Comparison of ENCODE assay signal across 16 cellular contexts in genomic region chr3:113143353-113143752, GRCh38.
DNase-seq lines count a peak whose midpoint lies in the region; ATAC-seq and TF ChIP-seq lines count a peak whose summit lies in the region.
"Had no signal": no experiment of that assay in that cellular context is flagged by ENCODE, and none has a peak within 500 bp of the region (broad histone marks: within the 10 kb centered on the region; RNA-seq: fewer than 3 reads in every experiment).

No MANE protein-coding gene starts in this region.

- no peak for TF ChIP-seq CTCF in mammary epithelial cell (conservative IDR thresholded peaks at IDR 0.05 in 1 of 2, IDR thresholded peaks at IDR 0.05 in 1 of 2; ENCODE audit: extremely low read depth in 1 of 2, insufficient read depth in 1 of 2, low read depth in 1 of 2, low read length in 2 of 2)
- no peak for TF ChIP-seq CTCF in breast epithelium (IDR thresholded peaks at IDR 0.05)
- no peak for TF ChIP-seq CTCF in suprapubic skin (IDR thresholded peaks at IDR 0.05)

- H3K9me3 ChIP-seq in mammary epithelial cell (replicated peaks; ENCODE audit: insufficient read depth, low read length) (no peaks in the 10 kb centered on the region), breast epithelium (no peaks in the 10 kb centered on the region), mesenchymal stem cell (ENCODE audit: control insufficient read depth, low read length) (no peaks in the 10 kb centered on the region), suprapubic skin (no peaks in the 10 kb centered on the region)
- H3K9me3 ChIP-seq: BLaER1, Caco-2, HAP-1 had no signal

- H3K4me2 ChIP-seq in mammary epithelial cell (ENCODE audit: insufficient read depth, low read depth, low read length) (no peak overlapping the region), mesenchymal stem cell (ENCODE audit: low read length, poor library complexity, severe bottlenecking) (no peak overlapping the region)
- H3K4me2 ChIP-seq: BLaER1 had no signal

- H3K27me3 ChIP-seq in mammary epithelial cell (ENCODE audit: insufficient read depth, low read length) (no peaks in the 10 kb centered on the region), breast epithelium (no peaks in the 10 kb centered on the region), mesenchymal stem cell (ENCODE audit: control insufficient read depth in 1 of 2, insufficient read depth in 1 of 2, low read length in 2 of 2) (no peaks in the 10 kb centered on the region), suprapubic skin (no peaks in the 10 kb centered on the region)
- H3K27me3 ChIP-seq: BLaER1 had no signal

- H3K27ac ChIP-seq in mammary epithelial cell (ENCODE audit: insufficient read depth, low read depth, low read length), result no peak overlapping the region
- peak overlapping the region in 1 of 2 donors; percentile 40 for H3K27ac ChIP-seq in breast epithelium
- peak overlapping the region; percentile 94 for H3K27ac ChIP-seq in mesenchymal stem cell (ENCODE audit: low read length, poor library complexity, severe bottlenecking)
- peak overlapping the region; percentile 74 for H3K27ac ChIP-seq in suprapubic skin
- H3K27ac ChIP-seq: 22Rv1, BLaER1 had no signal

- H3K27me3 Mint-ChIP-seq in activated T-cell treated with anti-CD3 and anti-CD28 coated beads, Interleukin-2, amount 50 U/mL, for 4 hours (ENCODE audit: low read depth), result peaks cover 2% of the 10 kb centered on the region

- H3K9ac ChIP-seq in mammary epithelial cell (ENCODE audit: insufficient read depth, low read length) (no peak overlapping the region), mesenchymal stem cell (ENCODE audit: low read length) (no peak overlapping the region)
- H3K9ac ChIP-seq: BLaER1 had no signal

- intact Hi-C loops in mammary epithelial cell (cut with micrococcal nuclease) (no loop called here), breast epithelium (cut with DNase I; ENCODE audit: low total_unique reads) (no loop called here), left colon (cut with DNase I, micrococcal nuclease) (no loop called here)

- no TSS peak for BruUV-seq in mammary epithelial cell (replicated peaks; lab: Mats Ljungman, UMichigan)

- H3K79me1 ChIP-seq in mesenchymal stem cell (replicated peaks; ENCODE audit: low read length, poor library complexity, severe bottlenecking), result no peaks in the 10 kb centered on the region

- no peaks in the 10 kb centered on the region for H3K9me3 Mint-ChIP-seq in activated T-cell treated with anti-CD3 and anti-CD28 coated beads, Interleukin-2, amount 50 U/mL, for 4 hours

- no peak overlapping the region for H3K18ac ChIP-seq in mesenchymal stem cell (ENCODE audit: low read depth in 1 of 2, low read length in 2 of 2)

- in situ Hi-C loops in mammary epithelial cell (cut with MboI; ENCODE audit: low sequenced_read_pairs in 2 of 2), result loop anchor here in 1 of 2 donors (5.0 kb wide), 1 partner anchor 144 kb away; no protein-coding TSS in a partner anchor

- CTCF ChIA-PET in mammary epithelial cell (lab: Charles Lee; ENCODE audit: low non-redundant PET), result no interaction called here

- H3K36me3 Mint-ChIP-seq in activated T-cell treated with anti-CD3 and anti-CD28 coated beads, Interleukin-2, amount 50 U/mL, for 4 hours (ENCODE audit: insufficient read depth), result no peaks in the 10 kb centered on the region

- H4K8ac ChIP-seq in mesenchymal stem cell (ENCODE audit: low read length), result no peak overlapping the region

- no peak for TF ChIP-seq POLR2A in breast epithelium (IDR thresholded peaks at IDR 0.05)
- TF ChIP-seq POLR2A in suprapubic skin (IDR thresholded peaks at IDR 0.05), result no peak

- DNase-seq in mammary epithelial cell, result peak; percentile 61
- DNase-seq in breast epithelium (ENCODE audit: low spot score in 2 of 2), result no peak
- DNase-seq in mesenchymal stem cell, result no peak
- DNase-seq in suprapubic skin (ENCODE audit: low spot score in 2 of 2), result no peak
- no peak for DNase-seq in activated T-cell treated with anti-CD3 and anti-CD28 coated beads, Interleukin-2, amount 50 U/mL, for 4 hours
- no peak for DNase-seq in left colon
- no peak for DNase-seq in stimulated activated CD4-positive, alpha-beta T cell treated with anti-CD3 and anti-CD28 coated beads, Interleukin-2, amount 100 ng/mL, for 48 hours
- DNase-seq: AML-193; Caco-2; CD8-positive, alpha-beta memory T cell; DND-41; GDM1 had no signal

- H3K4me1 ChIP-seq in mammary epithelial cell (ENCODE audit: insufficient read depth, low read length), result peaks cover 11% of the 10 kb centered on the region
- peaks cover 0 to 7% of the 10 kb centered on the region in 2 donors for H3K4me1 ChIP-seq in breast epithelium
- H3K4me1 ChIP-seq in mesenchymal stem cell (ENCODE audit: control insufficient read depth, insufficient read depth, low read depth, low read length), result peaks cover 7% of the 10 kb centered on the region
- H3K4me1 ChIP-seq in suprapubic skin, result peaks cover 77% of the 10 kb centered on the region
- H3K4me1 ChIP-seq: BLaER1, Caco-2 had no signal

- no peak overlapping the region for H2BK15ac ChIP-seq in mesenchymal stem cell (ENCODE audit: low read depth, poor library complexity, severe bottlenecking)

- H3K4me3 ChIP-seq in mammary epithelial cell (replicated peaks in 1 of 3; ENCODE audit: insufficient read depth in 1 of 3, low read depth in 2 of 3, low read length in 3 of 3) (no peak overlapping the region), breast epithelium (no peak overlapping the region), mesenchymal stem cell (ENCODE audit: insufficient read depth in 1 of 2, low read depth in 1 of 2, low read length in 2 of 2) (no peak overlapping the region), suprapubic skin (no peak overlapping the region)
- H3K4me3 ChIP-seq: BLaER1, HAP-1 had no signal

- H4K91ac ChIP-seq in mesenchymal stem cell (ENCODE audit: low read length), result no peak overlapping the region

- H2BK12ac ChIP-seq in mesenchymal stem cell (ENCODE audit: low read length in 2 of 2), result no peak overlapping the region

- WGBS in mammary epithelial cell (ENCODE audit: low coverage, missing lambda C conversion rate), result 0% methylated on average over 1 of the region's 1 CpG
- WGBS in mesenchymal stem cell, result 95% methylated on average over 1 of the region's 1 CpG
- 41% methylated on average over 1 of the region's 1 CpG for WGBS in suprapubic skin

- no peak overlapping the region for H3K14ac ChIP-seq in mesenchymal stem cell (ENCODE audit: low read length in 2 of 2)

- H2AFZ ChIP-seq in mammary epithelial cell (ENCODE audit: low read depth, low read length), result peak overlapping the region; percentile 14
- H2AFZ ChIP-seq in mesenchymal stem cell (ENCODE audit: low read depth, low read length), result no peak overlapping the region

- H3K4me3 Mint-ChIP-seq in activated T-cell treated with anti-CD3 and anti-CD28 coated beads, Interleukin-2, amount 50 U/mL, for 4 hours, result no peak overlapping the region
- H3K4me3 Mint-ChIP-seq: CD8-positive, alpha-beta memory T cell had no signal

- H2AK5ac ChIP-seq in mesenchymal stem cell (ENCODE audit: low read length, severe bottlenecking), result peak overlapping the region; percentile 15

- H3K79me2 ChIP-seq in mammary epithelial cell (ENCODE audit: insufficient read depth, low read length), result no peaks in the 10 kb centered on the region

- H2BK120ac ChIP-seq in mesenchymal stem cell (ENCODE audit: low read depth, low read length), result no peak overlapping the region

- H3K36me3 ChIP-seq in mammary epithelial cell (ENCODE audit: insufficient read depth, low read length), result no peaks in the 10 kb centered on the region
- no peaks in the 10 kb centered on the region for H3K36me3 ChIP-seq in breast epithelium
- no peaks in the 10 kb centered on the region for H3K36me3 ChIP-seq in mesenchymal stem cell (ENCODE audit: control insufficient read depth in 1 of 2, insufficient read depth in 2 of 2, low read depth in 1 of 2, low read length in 2 of 2)
- no peaks in the 10 kb centered on the region for H3K36me3 ChIP-seq in suprapubic skin
- H3K36me3 ChIP-seq: BLaER1, HAP-1 had no signal

- no peaks in the 10 kb centered on the region for H4K20me1 ChIP-seq in mammary epithelial cell (ENCODE audit: insufficient read depth, low read length)
- H4K20me1 ChIP-seq: BLaER1 had no signal

- no peak for TF ChIP-seq EP300 in suprapubic skin (IDR thresholded peaks at IDR 0.05)

- no peak overlapping the region for H3K4ac ChIP-seq in mesenchymal stem cell (ENCODE audit: low read depth in 1 of 2, low read length in 2 of 2)

- peak overlapping the region; percentile 61 for H2BK5ac ChIP-seq in mesenchymal stem cell (ENCODE audit: low read depth, low read length, poor library complexity, severe bottlenecking)

- H3K4me1 Mint-ChIP-seq in activated T-cell treated with anti-CD3 and anti-CD28 coated beads, Interleukin-2, amount 50 U/mL, for 4 hours (ENCODE audit: low read depth), result peaks cover 2% of the 10 kb centered on the region
- H3K4me1 Mint-ChIP-seq: CD8-positive, alpha-beta memory T cell had no signal

- dilution Hi-C loops in mammary epithelial cell (cut with HindIII; ENCODE audit: low sequenced_read_pairs), result no loop called here

- ATAC-seq in esophagus mucosa (peak; percentile 80), left colon (no peak)
- no peak for ATAC-seq in activated T-cell treated with anti-CD3 and anti-CD28 coated beads, Interleukin-2, amount 50 U/mL, for 4 hours

- H3K23ac ChIP-seq in mesenchymal stem cell (ENCODE audit: low read length in 2 of 2), result no peak overlapping the region
